In the genomic region with DNA sequence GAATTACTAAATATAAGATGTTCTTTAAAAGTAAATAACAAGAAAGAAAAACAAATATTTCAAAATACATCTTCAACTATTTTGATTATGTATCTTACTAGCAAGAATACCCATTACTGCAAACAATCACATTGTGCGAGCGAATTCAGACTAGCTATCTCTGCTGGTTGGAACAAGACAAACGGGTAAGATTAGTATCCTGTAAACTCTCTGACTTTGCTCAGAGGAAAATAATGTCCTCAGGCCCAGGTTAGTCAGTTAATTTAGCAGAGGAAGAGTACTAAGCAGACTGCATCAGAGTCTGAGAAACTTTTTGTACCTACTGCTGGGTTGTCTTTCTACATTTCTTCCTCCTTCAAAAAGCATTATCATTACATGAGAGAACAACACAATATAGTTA, we compare ENCODE assay signal across 26 cellular contexts.
"Had no signal": no experiment of that assay in that cellular context is flagged by ENCODE, and none has a peak within 500 bp of the region (broad histone marks: within the 10 kb centered on the region; RNA-seq: fewer than 3 reads in every experiment).

No MANE protein-coding gene starts in this region.

- H3K27ac ChIP-seq: breast epithelium, epithelial cell of prostate, gastrocnemius medialis, hepatocyte, sigmoid colon, stomach, thyroid gland had no signal

- H3K27me3 Mint-ChIP-seq: activated naive CD4-positive, alpha-beta T cell treated with anti-CD3 and anti-CD28 coated beads, Interleukin-2, amount 50 U/mL, for 24 hours; activated naive CD8-positive, alpha-beta T cell treated with anti-CD3 and anti-CD28 coated beads, Interleukin-2, amount 50 U/mL, for 24 hours; dendritic cell treated with granulocyte-macrophage colony-stimulating factor and Interleukin-4, amounts not matched to agents 40 ng/mL and 50 ng/mL, for 4 days; stimulated activated naive B cell treated with anti-CD40 and anti-IgM and Interleukin-4, amounts not matched to agents 10 μg/mL and 1 μg/mL and 100 μg/mL, for 72 hours had no signal

- H3K36me3 ChIP-seq: breast epithelium had no signal

- DNase-seq: activated CD4-positive, alpha-beta T cell treated with anti-CD3 and anti-CD28 coated beads for 48 hours; activated CD4-positive, alpha-beta T cell treated with anti-CD3 and anti-CD28 coated beads, Interleukin-2, amount 50 U/mL, for 48 hours; activated CD8-positive, alpha-beta memory T cell treated with anti-CD3 and anti-CD28 coated beads for 24 hours; activated naive CD8-positive, alpha-beta T cell treated with anti-CD3 and anti-CD28 coated beads, Interleukin-2, amount 50 U/mL, for 24 hours; amygdala; central memory CD4-positive, alpha-beta T cell; gastrocnemius medialis; glutamatergic neuron; left cardiac atrium; left ventricle myocardium superior; sigmoid colon; small intestine; stimulated activated CD4-positive, alpha-beta T cell treated with anti-CD3 and anti-CD28 coated beads, Interleukin-1b, Interleukin-23, amount 100 ng/mL, for 48 hours; stimulated activated CD4-positive, alpha-beta T cell treated with anti-CD3 and anti-CD28 coated beads, Interleukin-4, amount 100 ng/mL, for 4 hours; stimulated activated CD8-positive, alpha-beta memory T cell treated with anti-CD3 and anti-CD28 coated beads, Interleukin-4, amount 100 ng/mL, for 48 hours; stimulated activated naive B cell treated with anti-CD40 and anti-IgM and Interleukin-4, amounts not matched to agents 10 μg/mL and 1 μg/mL and 100 μg/mL, for 72 hours; stomach; thyroid gland had no signal

- H3K4me3 ChIP-seq: breast epithelium, gastrocnemius medialis, hepatocyte, sigmoid colon, stomach, thyroid gland had no signal

- H3K9me3 Mint-ChIP-seq: activated naive CD4-positive, alpha-beta T cell treated with anti-CD3 and anti-CD28 coated beads, Interleukin-2, amount 50 U/mL, for 24 hours; activated naive CD8-positive, alpha-beta T cell treated with anti-CD3 and anti-CD28 coated beads, Interleukin-2, amount 50 U/mL, for 24 hours; dendritic cell treated with granulocyte-macrophage colony-stimulating factor and Interleukin-4, amounts not matched to agents 40 ng/mL and 50 ng/mL, for 4 days; nephron; stimulated activated naive B cell treated with anti-CD40 and anti-IgM and Interleukin-4, amounts not matched to agents 10 μg/mL and 1 μg/mL and 100 μg/mL, for 72 hours; T-helper 2 cell treated with Interferon-gamma antibody and Interleukin-4, amounts not matched to agents 5 μg/mL and 100 μg/mL, for 36 hours had no signal

- H3K4me3 Mint-ChIP-seq: activated naive CD4-positive, alpha-beta T cell treated with anti-CD3 and anti-CD28 coated beads, Interleukin-2, amount 50 U/mL, for 24 hours; activated naive CD8-positive, alpha-beta T cell treated with anti-CD3 and anti-CD28 coated beads, Interleukin-2, amount 50 U/mL, for 24 hours; dendritic cell treated with granulocyte-macrophage colony-stimulating factor and Interleukin-4, amounts not matched to agents 40 ng/mL and 50 ng/mL, for 4 days; nephron; stimulated activated naive B cell treated with anti-CD40 and anti-IgM and Interleukin-4, amounts not matched to agents 10 μg/mL and 1 μg/mL and 100 μg/mL, for 72 hours; T-helper 2 cell treated with Interferon-gamma antibody and Interleukin-4, amounts not matched to agents 5 μg/mL and 100 μg/mL, for 36 hours had no signal

- H3K9me3 ChIP-seq: breast epithelium, gastrocnemius medialis, sigmoid colon, stomach, thyroid gland had no signal

- H3K4me1 ChIP-seq: breast epithelium, gastrocnemius medialis, sigmoid colon, thyroid gland had no signal

- ATAC-seq: activated naive CD8-positive, alpha-beta T cell treated with anti-CD3 and anti-CD28 coated beads, Interleukin-2, amount 50 U/mL, for 24 hours; gastrocnemius medialis; left cardiac atrium; left ventricle myocardium superior; stimulated activated naive B cell treated with anti-CD40 and anti-IgM and Interleukin-4, amounts not matched to agents 10 μg/mL and 1 μg/mL and 100 μg/mL, for 72 hours had no signal

- H3K4me1 Mint-ChIP-seq: nephron had no signal

- H3K27ac Mint-ChIP-seq: activated naive CD4-positive, alpha-beta T cell treated with anti-CD3 and anti-CD28 coated beads, Interleukin-2, amount 50 U/mL, for 24 hours; activated naive CD8-positive, alpha-beta T cell treated with anti-CD3 and anti-CD28 coated beads, Interleukin-2, amount 50 U/mL, for 24 hours; dendritic cell treated with granulocyte-macrophage colony-stimulating factor and Interleukin-4, amounts not matched to agents 40 ng/mL and 50 ng/mL, for 4 days; nephron; T-helper 2 cell treated with Interferon-gamma antibody and Interleukin-4, amounts not matched to agents 5 μg/mL and 100 μg/mL, for 36 hours had no signal

- FAIRE-seq: keratinocyte had no signal

- H3K27me3 ChIP-seq: breast epithelium, gastrocnemius medialis, hepatocyte, sigmoid colon, stomach, thyroid gland had no signal
